In genomic region chr3:184564685-184565385, GRCh38 we compare ENCODE assay signal across 14 cellular contexts. TPM values are rescaled to one million over a fixed set of nuclear protein-coding genes. Genes with fewer than 3 reads are reported as not detected.
DNase-seq lines count a peak whose midpoint lies in the region; ATAC-seq and TF ChIP-seq lines count a peak whose summit lies in the region.
"Had no signal": no experiment of that assay in that cellular context is flagged by ENCODE, and none has a peak within 500 bp of the region (broad histone marks: within the 10 kb centered on the region; RNA-seq: fewer than 3 reads in every experiment).

No MANE protein-coding gene starts in this region.

- peak overlapping the region in 1 of 4 donors; percentile 22 for H3K4me3 ChIP-seq in esophagus muscularis mucosa
- H3K4me3 ChIP-seq in vagina, result peak overlapping the region; percentile 72 to 75

- peaks cover 8% of the 10 kb centered on the region for H3K27me3 Mint-ChIP-seq in osteocyte (ENCODE audit: unreplicated experiment)
- H3K27me3 Mint-ChIP-seq in stimulated activated naive B cell treated with anti-CD40 and anti-IgM and Interleukin-4, amounts not matched to agents 10 μg/mL and 1 μg/mL and 100 μg/mL, for 72 hours, result peaks cover 51 to 61% of the 10 kb centered on the region in 2 donors

- H3K4me1 ChIP-seq in esophagus muscularis mucosa, result peaks cover 31 to 88% (median 85%) of the 10 kb centered on the region in 4 donors
- H3K4me1 ChIP-seq in vagina, result peaks cover 66% of the 10 kb centered on the region

- no peaks in the 10 kb centered on the region for H3K36me3 Mint-ChIP-seq in osteocyte (ENCODE audit: unreplicated experiment)
- no peaks in the 10 kb centered on the region for H3K36me3 Mint-ChIP-seq in stimulated activated naive B cell treated with anti-CD40 and anti-IgM and Interleukin-4, amounts not matched to agents 10 μg/mL and 1 μg/mL and 100 μg/mL, for 72 hours
- H3K36me3 Mint-ChIP-seq: naive thymus-derived CD4-positive, alpha-beta T cell had no signal

- TF ChIP-seq CTCF in esophagus muscularis mucosa (IDR thresholded peaks at IDR 0.05) (no peak), osteocyte (IDR thresholded peaks at IDR 0.05) (no peak), vagina (IDR thresholded peaks at IDR 0.05) (no peak)

- no peak for ATAC-seq in stimulated activated naive B cell treated with anti-CD40 and anti-IgM and Interleukin-4, amounts not matched to agents 10 μg/mL and 1 μg/mL and 100 μg/mL, for 72 hours (replicated peaks)
- ATAC-seq: naive thymus-derived CD4-positive, alpha-beta T cell had no signal

- H3K27ac ChIP-seq in esophagus muscularis mucosa (replicated peaks in 1 of 4) (peak overlapping the region; percentile 73 to 89 (median 84)), vagina (peak overlapping the region; percentile 87)

- peak in 2 of 3 experiments; percentile 25 to 49 for DNase-seq in NCI-H1417 (lab: John Stamatoyannopoulos, UW)
- DNase-seq in NCI-H1417 treated with DMSO at 0.1 percent for 48 hours (lab: John Stamatoyannopoulos, UW), result no peak
- no peak for DNase-seq in esophagus muscularis mucosa (ENCODE audit: extremely low spot score)
- DNase-seq in osteocyte (ENCODE audit: extremely low spot score, unreplicated experiment), result no peak
- DNase-seq in vagina (ENCODE audit: extremely low spot score in 2 of 2), result no peak
- no peak for DNase-seq in stimulated activated naive B cell treated with anti-CD40 and anti-IgM and Interleukin-4, amounts not matched to agents 10 μg/mL and 1 μg/mL and 100 μg/mL, for 72 hours
- DNase-seq in cerebellum (ENCODE audit: low spot score), result no peak
- no peak for DNase-seq in activated CD4-positive, CD25-positive, alpha-beta regulatory T cell treated with anti-CD3 and anti-CD28 coated beads, Interleukin-2, amount 50 U/mL, for 72 hours
- DNase-seq: activated T-cell treated with anti-CD3 and anti-CD28 coated beads, Interleukin-2, amount 50 U/mL, for 24 hours; DMS 273 treated with DMSO at 0.1 percent for 48 hours; naive thymus-derived CD4-positive, alpha-beta T cell; NCI-H1436 treated with DMSO at 0.1 percent for 48 hours; NCI-H82; stimulated activated naive CD4-positive, alpha-beta T cell treated with Interleukin-2 at 50 U/mL for 16 hours had no signal

- peak overlapping the region; percentile 68 for H3K27ac Mint-ChIP-seq in osteocyte (ENCODE audit: unreplicated experiment)
- H3K27ac Mint-ChIP-seq in stimulated activated naive B cell treated with anti-CD40 and anti-IgM and Interleukin-4, amounts not matched to agents 10 μg/mL and 1 μg/mL and 100 μg/mL, for 72 hours, result no peak overlapping the region
- H3K27ac Mint-ChIP-seq: activated T-cell treated with anti-CD3 and anti-CD28 coated beads, Interleukin-2, amount 50 U/mL, for 24 hours had no signal

- no peaks in the 10 kb centered on the region for H3K36me3 ChIP-seq in esophagus muscularis mucosa
- no peaks in the 10 kb centered on the region for H3K36me3 ChIP-seq in vagina

- WGBS in esophagus muscularis mucosa, result 62% methylated on average over 4 of the region's 5 CpGs

- H3K4me1 Mint-ChIP-seq in osteocyte (ENCODE audit: unreplicated experiment), result peaks cover 65% of the 10 kb centered on the region
- peaks cover 14 to 29% of the 10 kb centered on the region in 2 donors for H3K4me1 Mint-ChIP-seq in stimulated activated naive B cell treated with anti-CD40 and anti-IgM and Interleukin-4, amounts not matched to agents 10 μg/mL and 1 μg/mL and 100 μg/mL, for 72 hours

- H3K9me3 ChIP-seq in esophagus muscularis mucosa (no peaks in the 10 kb centered on the region), vagina (no peaks in the 10 kb centered on the region)

- TF ChIP-seq POLR2A in esophagus muscularis mucosa (IDR thresholded peaks at IDR 0.05; ENCODE audit: low read depth), result no peak
- no peak for TF ChIP-seq POLR2A in vagina (IDR thresholded peaks at IDR 0.05)

- no peaks in the 10 kb centered on the region for H3K9me3 Mint-ChIP-seq in osteocyte (ENCODE audit: unreplicated experiment)
- no peaks in the 10 kb centered on the region for H3K9me3 Mint-ChIP-seq in stimulated activated naive B cell treated with anti-CD40 and anti-IgM and Interleukin-4, amounts not matched to agents 10 μg/mL and 1 μg/mL and 100 μg/mL, for 72 hours
- H3K9me3 Mint-ChIP-seq: activated T-cell treated with anti-CD3 and anti-CD28 coated beads, Interleukin-2, amount 50 U/mL, for 24 hours; naive thymus-derived CD4-positive, alpha-beta T cell had no signal

- H3K4me3 Mint-ChIP-seq in osteocyte (ENCODE audit: unreplicated experiment), result peak overlapping the region; percentile 42
- no peak overlapping the region for H3K4me3 Mint-ChIP-seq in stimulated activated naive B cell treated with anti-CD40 and anti-IgM and Interleukin-4, amounts not matched to agents 10 μg/mL and 1 μg/mL and 100 μg/mL, for 72 hours
- H3K4me3 Mint-ChIP-seq: activated T-cell treated with anti-CD3 and anti-CD28 coated beads, Interleukin-2, amount 50 U/mL, for 24 hours had no signal

- TF ChIP-seq EP300 in esophagus muscularis mucosa (IDR thresholded peaks at IDR 0.05), result no peak

- intact Hi-C loops in esophagus muscularis mucosa (cut with DNase I), result no loop called here
- intact Hi-C loops in vagina (cut with DNase I), result loop anchor here (5.0 kb wide), 1 partner anchor 37 kb away; no protein-coding TSS in a partner anchor

- no peaks in the 10 kb centered on the region for H3K27me3 ChIP-seq in esophagus muscularis mucosa
- no peaks in the 10 kb centered on the region for H3K27me3 ChIP-seq in vagina

RNA-seq across cellular contexts. Expression of gene EPHB3, which starts 3.2 kb away (rescaled TPM):
- total RNA-seq in esophagus muscularis mucosa (1 to 10 TPM; 1.5 to 6.1 (median 3.5) TPM), osteocyte (10.6 and 11.4 TPM in 2 replicates), vagina (17.7 TPM), cerebellum (9.2 TPM)

Comparison
In these comparisons a context has a peak if more than half of its experiments do, and no peak if none do; other contexts are left out.
1. DNase-seq: peak in NCI-H1417 (2 of 3); none in NCI-H1417 treated with DMSO at 0.1 percent for 48 hours (single experiment), esophagus muscularis mucosa (single experiment), osteocyte (single experiment), vagina (0 of 2), stimulated activated naive B cell treated with anti-CD40 and anti-IgM and Interleukin-4, amounts not matched to agents 10 μg/mL and 1 μg/mL and 100 μg/mL, for 72 hours (single experiment), cerebellum (single experiment) and activated CD4-positive, CD25-positive, alpha-beta regulatory T cell treated with anti-CD3 and anti-CD28 coated beads, Interleukin-2, amount 50 U/mL, for 72 hours (single experiment).